Comparison of ENCODE assay signal across 9 cellular contexts in the genomic region with DNA sequence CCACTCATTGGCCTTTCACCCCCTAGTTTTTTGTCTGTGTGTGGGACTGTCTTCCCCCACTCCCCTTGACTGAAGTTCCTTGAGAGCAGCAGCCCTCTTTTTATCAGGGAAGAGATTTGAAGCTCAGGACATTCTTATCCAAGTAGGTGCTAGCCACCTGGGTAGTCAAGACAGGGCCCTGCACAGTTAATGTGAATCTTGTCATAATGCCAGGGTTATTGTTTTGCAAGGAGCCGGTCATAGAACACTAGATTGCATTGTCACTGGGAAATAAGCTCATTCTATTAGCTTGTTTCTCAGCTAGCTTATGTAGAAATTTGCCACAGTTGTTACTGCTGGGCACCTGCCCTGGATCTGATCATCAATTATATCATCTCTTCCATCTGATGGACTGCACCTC. TPM values are rescaled to one million over a fixed set of nuclear protein-coding genes. Genes with fewer than 3 reads are reported as not detected.
A peak's percentile ranks its signal among the peaks of the same experiment; 100 is the strongest.
DNase-seq lines count a peak whose midpoint lies in the region; ATAC-seq and TF ChIP-seq lines count a peak whose summit lies in the region.
"Had no signal": no experiment of that assay in that cellular context is flagged by ENCODE, and none has a peak within 500 bp of the region (broad histone marks: within the 10 kb centered on the region; RNA-seq: fewer than 3 reads in every experiment).

No MANE protein-coding gene starts in this region.

- no peaks in the 10 kb centered on the region for H3K9me3 Mint-ChIP-seq in activated CD4-positive, alpha-beta T cell treated with anti-CD3 and anti-CD28 coated beads for 36 hours (ENCODE audit: low read depth)
- no peaks in the 10 kb centered on the region for H3K9me3 Mint-ChIP-seq in activated T-helper 2 cell treated with anti-CD3 and anti-CD28 coated beads, Interferon-gamma antibody, Interleukin-2, Interleukin-4, amounts not matched to agents 10 μg/mL and 5 μg/mL and 100 μg/mL, durations not matched to agents 14 hours and 24 hours and 36 hours

- no peak for DNase-seq in activated CD4-positive, alpha-beta T cell treated with anti-CD3 and anti-CD28 coated beads for 36 hours
- DNase-seq in activated CD4-positive, alpha-beta T cell treated with anti-CD3 and anti-CD28 coated beads, Interleukin-2, amount 50 U/mL, for 4 hours = no peak
- no peak for DNase-seq in activated T-helper 2 cell treated with anti-CD3 and anti-CD28 coated beads, Interferon-gamma antibody, Interleukin-2, Interleukin-4, amounts not matched to agents 10 μg/mL and 5 μg/mL and 100 μg/mL, durations not matched to agents 14 hours and 24 hours and 36 hours (ENCODE audit: low spot score)
- no peak for DNase-seq in kidney epithelial cell (ENCODE audit: low read depth)
- DNase-seq in superior temporal gyrus (ENCODE audit: extremely low spot score) = peak; percentile 29
- no peak for DNase-seq in NCI-H2107 treated with DMSO at 0.1 percent for 48 hours (lab: John Stamatoyannopoulos, UW; ENCODE audit: unreplicated experiment)

- ATAC-seq in activated CD4-positive, alpha-beta T cell treated with anti-CD3 and anti-CD28 coated beads for 36 hours = no peak
- ATAC-seq in HG03095 (IDR thresholded peaks at IDR 0.05; ENCODE audit: unreplicated experiment) (no peak), HG02610 (IDR thresholded peaks at IDR 0.05; ENCODE audit: unreplicated experiment) (no peak)

- H3K36me3 ChIP-seq in kidney epithelial cell (ENCODE audit: control insufficient read depth, insufficient read depth, low read length) = no peaks in the 10 kb centered on the region
- H3K36me3 ChIP-seq: SJSA1 had no signal

- CTCF ChIA-PET in activated CD4-positive, alpha-beta T cell treated with anti-CD3 and anti-CD28 coated beads for 36 hours (lab: Charles Lee) = interaction anchor here (0.6 to 1.3 kb wide), 3 partner anchors 18 to 294 kb away, joined by 3 to 4 read pairs (median 3); no protein-coding TSS in a partner anchor

- peak overlapping the region; percentile 91 for H3K4me3 Mint-ChIP-seq in activated CD4-positive, alpha-beta T cell treated with anti-CD3 and anti-CD28 coated beads for 36 hours
- H3K4me3 Mint-ChIP-seq in activated T-helper 2 cell treated with anti-CD3 and anti-CD28 coated beads, Interferon-gamma antibody, Interleukin-2, Interleukin-4, amounts not matched to agents 10 μg/mL and 5 μg/mL and 100 μg/mL, durations not matched to agents 14 hours and 24 hours and 36 hours (ENCODE audit: low read depth) = peak overlapping the region; percentile 90

- peaks cover 20% of the 10 kb centered on the region for H3K4me1 Mint-ChIP-seq in activated CD4-positive, alpha-beta T cell treated with anti-CD3 and anti-CD28 coated beads for 36 hours
- H3K4me1 Mint-ChIP-seq in activated T-helper 2 cell treated with anti-CD3 and anti-CD28 coated beads, Interferon-gamma antibody, Interleukin-2, Interleukin-4, amounts not matched to agents 10 μg/mL and 5 μg/mL and 100 μg/mL, durations not matched to agents 14 hours and 24 hours and 36 hours (ENCODE audit: low read depth) = peaks cover 18% of the 10 kb centered on the region

- no peak for TF ChIP-seq CTCF in kidney epithelial cell (IDR thresholded peaks at IDR 0.05; ENCODE audit: insufficient read depth, low read length, poor library complexity, severe bottlenecking)

- peak overlapping the region; percentile 30 for H3K4me3 ChIP-seq in kidney epithelial cell (ENCODE audit: low read depth, low read length)

- peaks cover 10% of the 10 kb centered on the region for H3K36me3 Mint-ChIP-seq in activated CD4-positive, alpha-beta T cell treated with anti-CD3 and anti-CD28 coated beads for 36 hours (ENCODE audit: low read depth)
- H3K36me3 Mint-ChIP-seq in activated T-helper 2 cell treated with anti-CD3 and anti-CD28 coated beads, Interferon-gamma antibody, Interleukin-2, Interleukin-4, amounts not matched to agents 10 μg/mL and 5 μg/mL and 100 μg/mL, durations not matched to agents 14 hours and 24 hours and 36 hours (ENCODE audit: low read depth) = peaks cover 6% of the 10 kb centered on the region

- intact Hi-C loops in activated CD4-positive, alpha-beta T cell treated with anti-CD3 and anti-CD28 coated beads for 36 hours (cut with DNase I, micrococcal nuclease) = loop anchor here (1.0 to 2.0 kb wide), 3 partner anchors 23 to 34 kb away; partner anchors contain the start of gene KANK1 (in 2 of the 2)
- intact Hi-C loops in activated T-helper 2 cell treated with anti-CD3 and anti-CD28 coated beads, Interferon-gamma antibody, Interleukin-2, Interleukin-4, amounts not matched to agents 10 μg/mL and 5 μg/mL and 100 μg/mL, durations not matched to agents 14 hours and 24 hours and 36 hours (cut with micrococcal nuclease) = loop anchor here (2.0 kb wide), 1 partner anchor 32 kb away; no protein-coding TSS in a partner anchor

- H3K27me3 Mint-ChIP-seq in activated CD4-positive, alpha-beta T cell treated with anti-CD3 and anti-CD28 coated beads for 36 hours = no peaks in the 10 kb centered on the region
- no peaks in the 10 kb centered on the region for H3K27me3 Mint-ChIP-seq in activated T-helper 2 cell treated with anti-CD3 and anti-CD28 coated beads, Interferon-gamma antibody, Interleukin-2, Interleukin-4, amounts not matched to agents 10 μg/mL and 5 μg/mL and 100 μg/mL, durations not matched to agents 14 hours and 24 hours and 36 hours (ENCODE audit: low read depth)

- H3K27me3 ChIP-seq in kidney epithelial cell (ENCODE audit: control insufficient read depth, insufficient read depth, low read length) = no peaks in the 10 kb centered on the region
- H3K27me3 ChIP-seq: SJSA1 had no signal

- POLR2A ChIA-PET in activated CD4-positive, alpha-beta T cell treated with anti-CD3 and anti-CD28 coated beads for 36 hours (lab: Charles Lee) = interaction anchor here (0.7 to 1.2 kb wide), 2 partner anchors 15 to 33 kb away, joined by 3 to 4 read pairs; no protein-coding TSS in a partner anchor

- peak overlapping the region; percentile 94 for H3K27ac Mint-ChIP-seq in activated CD4-positive, alpha-beta T cell treated with anti-CD3 and anti-CD28 coated beads for 36 hours
- peak overlapping the region; percentile 86 for H3K27ac Mint-ChIP-seq in activated T-helper 2 cell treated with anti-CD3 and anti-CD28 coated beads, Interferon-gamma antibody, Interleukin-2, Interleukin-4, amounts not matched to agents 10 μg/mL and 5 μg/mL and 100 μg/mL, durations not matched to agents 14 hours and 24 hours and 36 hours

RNA-seq across cellular contexts. Expression of gene KANK1, which starts 33.7 kb away (rescaled TPM):
- 1 to 10 TPM; 1.8 to 2.9 TPM for total RNA-seq in activated CD4-positive, alpha-beta T cell treated with anti-CD3 and anti-CD28 coated beads for 36 hours
- 3.6 and 4.9 TPM in 2 replicates for total RNA-seq in activated T-helper 2 cell treated with anti-CD3 and anti-CD28 coated beads, Interferon-gamma antibody, Interleukin-2, Interleukin-4, amounts not matched to agents 10 μg/mL and 5 μg/mL and 100 μg/mL, durations not matched to agents 14 hours and 24 hours and 36 hours
- 13.8 and 16.9 TPM in 2 replicates for total RNA-seq in kidney epithelial cell
